ENCODE assay signal across 8 cellular contexts in genomic region chr12:24596768-24597388, GRCh38.
DNase-seq lines count a peak whose midpoint lies in the region; ATAC-seq and TF ChIP-seq lines count a peak whose summit lies in the region.

No MANE protein-coding gene starts in this region.

- H3K9me3 Mint-ChIP-seq in activated CD4-positive, alpha-beta T cell treated with anti-CD3 and anti-CD28 coated beads for 36 hours (ENCODE audit: low read depth) = no peaks in the 10 kb centered on the region

- peak; percentile 65 for TF ChIP-seq CTCF in LNCAP (IDR thresholded peaks at IDR 0.05)
- peak; percentile 33 for TF ChIP-seq CTCF in RWPE1 (conservative IDR thresholded peaks at IDR 0.05; ENCODE audit: low read depth)
- TF ChIP-seq CTCF in foreskin fibroblast (IDR thresholded peaks at IDR 0.05; ENCODE audit: low read depth, low read length) = peak; percentile 65

- H3K4me3 Mint-ChIP-seq in activated CD4-positive, alpha-beta T cell treated with anti-CD3 and anti-CD28 coated beads for 36 hours = no peak overlapping the region

- ATAC-seq in GM21360 (IDR thresholded peaks at IDR 0.05; ENCODE audit: unreplicated experiment) = no peak
- no peak for ATAC-seq in activated CD4-positive, alpha-beta T cell treated with anti-CD3 and anti-CD28 coated beads for 36 hours
- no peak for ATAC-seq in HG03571 (IDR thresholded peaks at IDR 0.05; ENCODE audit: unreplicated experiment)

- H3K27ac Mint-ChIP-seq in activated CD4-positive, alpha-beta T cell treated with anti-CD3 and anti-CD28 coated beads for 36 hours = no peak overlapping the region

- DNase-seq in DMS114 treated with DMSO at 0.1 percent for 48 hours (lab: John Stamatoyannopoulos, UW; ENCODE audit: unreplicated experiment) = peak; percentile 55
- DNase-seq in RWPE1 (ENCODE audit: low spot score) = peak; percentile 28
- peak in 1 of 2 donors; percentile 34 for DNase-seq in foreskin fibroblast
- DNase-seq in superior temporal gyrus (ENCODE audit: extremely low spot score) = peak; percentile 77
- no peak for DNase-seq in activated CD4-positive, alpha-beta T cell treated with anti-CD3 and anti-CD28 coated beads for 36 hours

- H3K27me3 Mint-ChIP-seq in activated CD4-positive, alpha-beta T cell treated with anti-CD3 and anti-CD28 coated beads for 36 hours = peaks cover 8% of the 10 kb centered on the region

- H3K27ac ChIP-seq in RWPE1 = no peak overlapping the region

- no peaks in the 10 kb centered on the region for H3K36me3 Mint-ChIP-seq in activated CD4-positive, alpha-beta T cell treated with anti-CD3 and anti-CD28 coated beads for 36 hours (ENCODE audit: low read depth)

- no peak overlapping the region for H3K4me3 ChIP-seq in foreskin fibroblast (ENCODE audit: low read depth in 1 of 2, low read length in 2 of 2)

- CTCF ChIA-PET in RWPE1 (lab: Yijun Ruan, JAX) = no interaction called here
- CTCF ChIA-PET in activated CD4-positive, alpha-beta T cell treated with anti-CD3 and anti-CD28 coated beads for 36 hours (lab: Charles Lee) = no interaction called here

- H3K4me1 Mint-ChIP-seq in activated CD4-positive, alpha-beta T cell treated with anti-CD3 and anti-CD28 coated beads for 36 hours = peaks cover 13% of the 10 kb centered on the region

- POLR2A ChIA-PET in RWPE1 (lab: Yijun Ruan, JAX; ENCODE audit: low non-redundant PET) = no interaction called here
- POLR2A ChIA-PET in activated CD4-positive, alpha-beta T cell treated with anti-CD3 and anti-CD28 coated beads for 36 hours (lab: Charles Lee) = no interaction called here

- intact Hi-C loops in activated CD4-positive, alpha-beta T cell treated with anti-CD3 and anti-CD28 coated beads for 36 hours (cut with DNase I, micrococcal nuclease) = no loop called here
